In genomic region chr1:110986407-110986891, GRCh38 we compare ENCODE assay signal across 30 cellular contexts.
"Had no signal": no experiment of that assay in that cellular context is flagged by ENCODE, and none has a peak within 500 bp of the region (broad histone marks: within the 10 kb centered on the region; RNA-seq: fewer than 3 reads in every experiment).

No MANE protein-coding gene starts in this region.

- ATAC-seq: activated CD4-positive, CD25-positive, alpha-beta regulatory T cell treated with anti-CD3 and anti-CD28 coated beads, Interleukin-2, amount 50 U/mL, for 24 hours; gastroesophageal sphincter; T-helper 17 cell had no signal

- H3K27ac Mint-ChIP-seq: activated B cell treated with CpG ODN at 0.5 μM for 24 hours; activated CD4-positive, alpha-beta memory T cell treated with anti-CD3 and anti-CD28 coated beads, Interleukin-2, amount 10 ng/mL, durations not matched to agents 7 days and 5 days; activated CD4-positive, alpha-beta T cell treated with anti-CD3 and anti-CD28 coated beads, Interleukin-2, amount 10 ng/mL, durations not matched to agents 7 days and 5 days; activated naive CD8-positive, alpha-beta T cell treated with anti-CD3 and anti-CD28 coated beads, Interleukin-2, amount 10 ng/mL, durations not matched to agents 7 days and 5 days; activated T-cell treated with anti-CD3 and anti-CD28 coated beads, Interleukin-2, amount 50 U/mL, for 24 hours; activated T-cell treated with anti-CD3 and anti-CD28 coated beads, Interleukin-2, amount 50 U/mL, for 72 hours; brain; dendritic cell treated with granulocyte-macrophage colony-stimulating factor and Interleukin-4, amounts not matched to agents 40 ng/mL and 50 ng/mL, for 4 days; endodermal cell; T-helper 17 cell; T-helper 2 cell treated with Interferon-gamma antibody and Interleukin-4, amounts not matched to agents 5 μg/mL and 100 μg/mL, for 36 hours had no signal

- H3K4me3 Mint-ChIP-seq: activated B cell treated with CpG ODN at 0.5 μM for 24 hours; activated CD4-positive, alpha-beta memory T cell treated with anti-CD3 and anti-CD28 coated beads, Interleukin-2, amount 10 ng/mL, durations not matched to agents 7 days and 5 days; activated CD4-positive, alpha-beta T cell treated with anti-CD3 and anti-CD28 coated beads, Interleukin-2, amount 10 ng/mL, durations not matched to agents 7 days and 5 days; activated naive CD8-positive, alpha-beta T cell treated with anti-CD3 and anti-CD28 coated beads, Interleukin-2, amount 10 ng/mL, durations not matched to agents 7 days and 5 days; activated T-cell treated with anti-CD3 and anti-CD28 coated beads, Interleukin-2, amount 50 U/mL, for 24 hours; activated T-cell treated with anti-CD3 and anti-CD28 coated beads, Interleukin-2, amount 50 U/mL, for 72 hours; brain; central memory CD8-positive, alpha-beta T cell; dendritic cell treated with granulocyte-macrophage colony-stimulating factor and Interleukin-4, amounts not matched to agents 40 ng/mL and 50 ng/mL, for 4 days; endodermal cell; T-helper 17 cell; T-helper 2 cell treated with Interferon-gamma antibody and Interleukin-4, amounts not matched to agents 5 μg/mL and 100 μg/mL, for 36 hours had no signal

- H3K36me3 Mint-ChIP-seq: activated naive CD8-positive, alpha-beta T cell treated with anti-CD3 and anti-CD28 coated beads, Interleukin-2, amount 10 ng/mL, durations not matched to agents 7 days and 5 days; brain had no signal

- H3K4me3 ChIP-seq: ascending aorta, breast epithelium, coronary artery, dorsolateral prefrontal cortex, esophagus muscularis mucosa, gastroesophageal sphincter had no signal

- H3K4me1 Mint-ChIP-seq: brain, endodermal cell, T-helper 17 cell had no signal

- H3K9me3 Mint-ChIP-seq: endodermal cell had no signal

- DNase-seq: activated B cell treated with CpG ODN at 0.5 μM for 24 hours; activated CD4-positive, alpha-beta memory T cell treated with anti-CD3 and anti-CD28 coated beads, Interleukin-2, amount 10 ng/mL, durations not matched to agents 7 days and 5 days; activated CD4-positive, alpha-beta T cell treated with anti-CD3 and anti-CD28 coated beads, Interleukin-2, amount 10 ng/mL, durations not matched to agents 7 days and 5 days; activated CD4-positive, alpha-beta T cell treated with anti-CD3 and anti-CD28 coated beads, Interleukin-2, amount 50 U/mL, for 4 hours; activated CD8-positive, alpha-beta memory T cell treated with anti-CD3 and anti-CD28 coated beads, Interleukin-2, amount 50 U/mL, for 48 hours; activated effector memory CD4-positive, alpha-beta T cell treated with Interleukin-2 at 50 U/mL for 16 hours; activated gamma-delta T cell treated with Interleukin-2 at 50 U/mL for 16 hours; activated naive CD4-positive, alpha-beta T cell treated with Interleukin-2 at 50 U/mL for 16 hours; activated naive CD8-positive, alpha-beta T cell treated with anti-CD3 and anti-CD28 coated beads, Interleukin-2, amount 10 ng/mL, durations not matched to agents 7 days and 5 days; activated T-cell treated with anti-CD3 and anti-CD28 coated beads for 4 hours; activated T-cell treated with anti-CD3 and anti-CD28 coated beads, Interleukin-2, amount 50 U/mL, for 24 hours; activated T-cell treated with anti-CD3 and anti-CD28 coated beads, Interleukin-2, amount 50 U/mL, for 72 hours; dorsolateral prefrontal cortex; effector memory CD4-positive, alpha-beta T cell; endodermal cell; foreskin melanocyte; T-helper 1 cell; T-helper 17 cell; T1000; WERI-Rb-1 had no signal

- H3K36me3 ChIP-seq: ascending aorta, breast epithelium, esophagus muscularis mucosa, gastroesophageal sphincter, WERI-Rb-1 had no signal

- H3K27me3 ChIP-seq: ascending aorta, breast epithelium, esophagus muscularis mucosa, gastroesophageal sphincter had no signal
